1 cellular context compared by ENCODE assay signal in genomic region chr7:139034855-139035587, GRCh38.
TF ChIP-seq lines count a peak whose summit lies in the region.

No MANE protein-coding gene starts in this region.

TF ChIP-seq in GM12878, 131 proteins besides CTCF, POLR2A, EP300 and RAD21 (continued from another document):
- TF ChIP-seq ZBTB11 (CRISPR knock-in tag; IDR thresholded peaks at IDR 0.05) = no peak
- no peak for TF ChIP-seq ZNF274 (IDR thresholded peaks at IDR 0.05; ENCODE audit: insufficient read depth, insufficient read length)
- TF ChIP-seq ZBTB4 (CRISPR knock-in tag; IDR thresholded peaks at IDR 0.05) = no peak
- no peak for TF ChIP-seq GABPA (IDR thresholded peaks at IDR 0.05; ENCODE audit: low read depth)
- TF ChIP-seq SMC3 (IDR thresholded peaks at IDR 0.05; ENCODE audit: borderline replicate concordance, low read length) = no peak
- TF ChIP-seq SPI1 (IDR thresholded peaks at IDR 0.05; ENCODE audit: borderline replicate concordance, insufficient read depth, low read depth, low read length) = no peak
- no peak for TF ChIP-seq EZH2 (IDR thresholded peaks at IDR 0.05; ENCODE audit: borderline replicate concordance, control insufficient read depth, low read depth, low read length)
- no peak for TF ChIP-seq CHD4 (IDR thresholded peaks at IDR 0.05)
- no peak for TF ChIP-seq IRF4 (IDR thresholded peaks at IDR 0.05; ENCODE audit: low read depth, low read length)
- no peak for TF ChIP-seq IRF5 (IDR thresholded peaks at IDR 0.05; ENCODE audit: borderline replicate concordance)
- TF ChIP-seq, protein P1, sequence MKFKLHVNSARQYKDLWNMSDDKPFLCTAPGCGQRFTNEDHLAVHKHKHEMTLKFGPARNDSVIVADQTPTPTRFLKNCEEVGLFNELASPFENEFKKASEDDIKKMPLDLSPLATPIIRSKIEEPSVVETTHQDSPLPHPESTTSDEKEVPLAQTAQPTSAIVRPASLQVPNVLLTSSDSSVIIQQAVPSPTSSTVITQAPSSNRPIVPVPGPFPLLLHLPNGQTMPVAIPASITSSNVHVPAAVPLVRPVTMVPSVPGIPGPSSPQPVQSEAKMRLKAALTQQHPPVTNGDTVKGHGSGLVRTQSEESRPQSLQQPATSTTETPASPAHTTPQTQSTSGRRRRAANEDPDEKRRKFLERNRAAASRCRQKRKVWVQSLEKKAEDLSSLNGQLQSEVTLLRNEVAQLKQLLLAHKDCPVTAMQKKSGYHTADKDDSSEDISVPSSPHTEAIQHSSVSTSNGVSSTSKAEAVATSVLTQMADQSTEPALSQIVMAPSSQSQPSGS (IDR thresholded peaks at IDR 0.05; ENCODE audit: low read length) = no peak
- TF ChIP-seq ZNF217 (IDR thresholded peaks at IDR 0.05) = no peak
- TF ChIP-seq, protein P2, sequence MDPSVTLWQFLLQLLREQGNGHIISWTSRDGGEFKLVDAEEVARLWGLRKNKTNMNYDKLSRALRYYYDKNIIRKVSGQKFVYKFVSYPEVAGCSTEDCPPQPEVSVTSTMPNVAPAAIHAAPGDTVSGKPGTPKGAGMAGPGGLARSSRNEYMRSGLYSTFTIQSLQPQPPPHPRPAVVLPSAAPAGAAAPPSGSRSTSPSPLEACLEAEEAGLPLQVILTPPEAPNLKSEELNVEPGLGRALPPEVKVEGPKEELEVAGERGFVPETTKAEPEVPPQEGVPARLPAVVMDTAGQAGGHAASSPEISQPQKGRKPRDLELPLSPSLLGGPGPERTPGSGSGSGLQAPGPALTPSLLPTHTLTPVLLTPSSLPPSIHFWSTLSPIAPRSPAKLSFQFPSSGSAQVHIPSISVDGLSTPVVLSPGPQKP (IDR thresholded peaks at IDR 0.05; ENCODE audit: low read depth, low read length) = no peak
- no peak for TF ChIP-seq RELA (IDR thresholded peaks at IDR 0.05; ENCODE audit: borderline replicate concordance, partially characterized antibody)
- peak in 1 of 2 experiments; percentile 88; a peak in 2 of 3 replicates for TF ChIP-seq EGR1 (IDR thresholded peaks at IDR 0.05; ENCODE audit: borderline replicate concordance in 1 of 2, low read depth in 2 of 2, low read length in 2 of 2)
- no peak for TF ChIP-seq CBX3 (IDR thresholded peaks at IDR 0.05; ENCODE audit: borderline replicate concordance, low read depth)
- TF ChIP-seq SIN3A (IDR thresholded peaks at IDR 0.05; ENCODE audit: low read depth, low read length) = no peak
- TF ChIP-seq TARDBP (IDR thresholded peaks at IDR 0.05; ENCODE audit: borderline replicate concordance) = no peak
- no peak for TF ChIP-seq FOS (IDR thresholded peaks at IDR 0.05; ENCODE audit: borderline replicate concordance, extremely low read depth, insufficient read length)
- TF ChIP-seq BACH1 (IDR thresholded peaks at IDR 0.05; ENCODE audit: borderline replicate concordance) = no peak
- TF ChIP-seq, protein P3, sequence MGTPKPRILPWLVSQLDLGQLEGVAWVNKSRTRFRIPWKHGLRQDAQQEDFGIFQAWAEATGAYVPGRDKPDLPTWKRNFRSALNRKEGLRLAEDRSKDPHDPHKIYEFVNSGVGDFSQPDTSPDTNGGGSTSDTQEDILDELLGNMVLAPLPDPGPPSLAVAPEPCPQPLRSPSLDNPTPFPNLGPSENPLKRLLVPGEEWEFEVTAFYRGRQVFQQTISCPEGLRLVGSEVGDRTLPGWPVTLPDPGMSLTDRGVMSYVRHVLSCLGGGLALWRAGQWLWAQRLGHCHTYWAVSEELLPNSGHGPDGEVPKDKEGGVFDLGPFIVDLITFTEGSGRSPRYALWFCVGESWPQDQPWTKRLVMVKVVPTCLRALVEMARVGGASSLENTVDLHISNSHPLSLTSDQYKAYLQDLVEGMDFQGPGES (IDR thresholded peaks at IDR 0.05) = no peak
- no peak for TF ChIP-seq CEBPB (IDR thresholded peaks at IDR 0.05; ENCODE audit: borderline replicate concordance in 1 of 2, low read depth in 2 of 2, low read length in 2 of 2)
- TF ChIP-seq, protein P4, sequence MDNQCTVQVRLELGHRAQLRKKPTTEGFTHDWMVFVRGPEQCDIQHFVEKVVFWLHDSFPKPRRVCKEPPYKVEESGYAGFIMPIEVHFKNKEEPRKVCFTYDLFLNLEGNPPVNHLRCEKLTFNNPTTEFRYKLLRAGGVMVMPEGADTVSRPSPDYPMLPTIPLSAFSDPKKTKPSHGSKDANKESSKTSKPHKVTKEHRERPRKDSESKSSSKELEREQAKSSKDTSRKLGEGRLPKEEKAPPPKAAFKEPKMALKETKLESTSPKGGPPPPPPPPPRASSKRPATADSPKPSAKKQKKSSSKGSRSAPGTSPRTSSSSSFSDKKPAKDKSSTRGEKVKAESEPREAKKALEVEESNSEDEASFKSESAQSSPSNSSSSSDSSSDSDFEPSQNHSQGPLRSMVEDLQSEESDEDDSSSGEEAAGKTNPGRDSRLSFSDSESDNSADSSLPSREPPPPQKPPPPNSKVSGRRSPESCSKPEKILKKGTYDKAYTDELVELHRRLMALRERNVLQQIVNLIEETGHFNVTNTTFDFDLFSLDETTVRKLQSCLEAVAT (IDR thresholded peaks at IDR 0.05) = peak; percentile 37; the same call in 1 of the 2 replicates
- no peak for TF ChIP-seq MYB (IDR thresholded peaks at IDR 0.05; ENCODE audit: borderline replicate concordance, low read depth, low read length)
TF ChIP-seq in GM12878: peak in this region for 6.
